In the genomic region with DNA sequence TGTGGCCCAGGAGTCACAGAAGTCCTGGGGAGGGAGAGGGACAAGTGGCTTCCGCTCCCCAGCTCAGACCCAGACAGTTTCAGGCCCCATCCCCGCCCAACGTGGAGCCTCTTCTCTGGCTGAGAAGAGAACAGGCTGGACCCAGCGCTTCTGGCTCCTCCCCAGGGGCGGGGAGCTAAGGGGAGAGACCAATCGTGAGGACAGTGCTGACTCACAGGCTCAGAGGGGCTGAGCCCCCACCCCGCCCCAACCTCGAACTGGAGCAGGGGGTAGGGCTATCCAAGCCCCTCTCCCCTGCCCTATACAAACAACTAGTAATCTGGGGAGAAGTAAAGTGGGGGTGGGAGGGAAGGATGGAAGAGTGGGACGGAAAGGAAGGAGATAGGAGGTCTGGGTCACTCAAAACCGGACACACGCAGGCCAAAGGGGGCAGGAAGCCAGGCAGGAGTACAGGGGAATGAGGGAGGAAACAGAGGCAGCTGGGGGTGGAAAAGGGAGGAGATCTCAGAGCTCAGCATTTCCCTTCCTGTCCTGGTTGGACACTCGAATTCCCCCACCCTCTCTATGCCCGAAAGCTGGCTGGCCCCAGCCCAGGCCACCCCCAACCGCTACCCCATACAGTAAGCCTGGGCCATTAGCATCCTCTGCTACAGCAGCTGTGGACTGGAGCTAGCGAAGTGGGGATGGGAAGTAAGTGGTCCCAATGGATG, we compare ENCODE assay signal across 8 cellular contexts. TPM values are rescaled to one million over a fixed set of nuclear protein-coding genes. Genes with fewer than 3 reads are reported as not detected.
A peak's percentile ranks its signal among the peaks of the same experiment; 100 is the strongest.
DNase-seq lines count a peak whose midpoint lies in the region; ATAC-seq, FAIRE-seq and TF ChIP-seq lines count a peak whose summit lies in the region.

A gene with protein sequence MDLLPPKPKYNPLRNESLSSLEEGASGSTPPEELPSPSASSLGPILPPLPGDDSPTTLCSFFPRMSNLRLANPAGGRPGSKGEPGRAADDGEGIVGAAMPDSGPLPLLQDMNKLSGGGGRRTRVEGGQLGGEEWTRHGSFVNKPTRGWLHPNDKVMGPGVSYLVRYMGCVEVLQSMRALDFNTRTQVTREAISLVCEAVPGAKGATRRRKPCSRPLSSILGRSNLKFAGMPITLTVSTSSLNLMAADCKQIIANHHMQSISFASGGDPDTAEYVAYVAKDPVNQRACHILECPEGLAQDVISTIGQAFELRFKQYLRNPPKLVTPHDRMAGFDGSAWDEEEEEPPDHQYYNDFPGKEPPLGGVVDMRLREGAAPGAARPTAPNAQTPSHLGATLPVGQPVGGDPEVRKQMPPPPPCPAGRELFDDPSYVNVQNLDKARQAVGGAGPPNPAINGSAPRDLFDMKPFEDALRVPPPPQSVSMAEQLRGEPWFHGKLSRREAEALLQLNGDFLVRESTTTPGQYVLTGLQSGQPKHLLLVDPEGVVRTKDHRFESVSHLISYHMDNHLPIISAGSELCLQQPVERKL (minus strand): TSS at position 117 of the 710 bp plus-strand sequence. CDS start 221 bp downstream, outside the sequence.

- peak within 1 kb of the TSS; percentile 82 for H4K91ac ChIP-seq in trophoblast cell (ENCODE audit: low read depth, low read length)

- H3K79me2 ChIP-seq in trophoblast cell (ENCODE audit: control insufficient read depth, insufficient read depth, low read length, poor library complexity): peaks cover 28% of the 10 kb centered on the region

- DNase-seq in H7 (peak; percentile 98), RCC 7860 (ENCODE audit: low spot score) (peak; percentile 90), astrocyte of the cerebellum (ENCODE audit: low read depth) (peak; percentile 83), right atrium auricular region (ENCODE audit: low spot score) (peak; percentile 97), trophoblast cell (peak; percentile 60 to 64)

- in situ Hi-C loops in astrocyte of the cerebellum (cut with HindIII; ENCODE audit: low sequenced_read_pairs): no loop called here

- no peak for ATAC-seq in GM21717 (IDR thresholded peaks at IDR 0.05; ENCODE audit: unreplicated experiment)
- no peak for ATAC-seq in HG03442 (IDR thresholded peaks at IDR 0.05; ENCODE audit: unreplicated experiment)

- H2AFZ ChIP-seq in trophoblast cell (ENCODE audit: insufficient read depth, low read length, poor library complexity): peak within 1 kb of the TSS; percentile 8

- H3K4me1 ChIP-seq in right atrium auricular region: peaks cover 0 to 67% of the 10 kb centered on the region in 2 donors
- H3K4me1 ChIP-seq in trophoblast cell (ENCODE audit: control insufficient read depth in 1 of 2, insufficient read depth in 2 of 2, low read length in 2 of 2): peaks cover 39 to 47% of the 10 kb centered on the region in 2 experiments

- peaks cover 38% of the 10 kb centered on the region for H3K79me1 ChIP-seq in trophoblast cell (ENCODE audit: low read length)

- H4K12ac ChIP-seq in trophoblast cell (ENCODE audit: low read depth, low read length): peak within 1 kb of the TSS; percentile 33

- H3K23ac ChIP-seq in trophoblast cell (ENCODE audit: low read length): no peak within 1 kb of the TSS

- H2BK5ac ChIP-seq in trophoblast cell (ENCODE audit: low read depth, low read length, poor library complexity): peak within 1 kb of the TSS; percentile 83

- H3K27ac ChIP-seq in C4-2B: peak within 1 kb of the TSS; percentile 84
- H3K27ac ChIP-seq in right atrium auricular region: peak within 1 kb of the TSS; percentile 99
- H3K27ac ChIP-seq in trophoblast cell (ENCODE audit: low read depth, low read length): peak within 1 kb of the TSS; percentile 100

- H3K27me3 ChIP-seq in H7 (ENCODE audit: control insufficient read depth, insufficient read depth, low read length) (no peaks in the 10 kb centered on the region), right atrium auricular region (no peaks in the 10 kb centered on the region), trophoblast cell (ENCODE audit: insufficient read depth, low read length) (no peaks in the 10 kb centered on the region)

- H3K14ac ChIP-seq in trophoblast cell (ENCODE audit: low read length): peak within 1 kb of the TSS; percentile 78

- H4K8ac ChIP-seq in trophoblast cell (ENCODE audit: low read depth, low read length): peak within 1 kb of the TSS; percentile 73

- H2AK5ac ChIP-seq in trophoblast cell (ENCODE audit: low read length): peak within 1 kb of the TSS; percentile 33

- peak within 1 kb of the TSS; percentile 89 for H3K4me3 ChIP-seq in H7 (ENCODE audit: insufficient read depth, low read depth, low read length)
- peak within 1 kb of the TSS; percentile 81 for H3K4me3 ChIP-seq in astrocyte of the cerebellum (ENCODE audit: low read depth, low read length)
- H3K4me3 ChIP-seq in right atrium auricular region: peak within 1 kb of the TSS; percentile 36 to 48
- peak within 1 kb of the TSS; percentile 49 for H3K4me3 ChIP-seq in trophoblast cell (ENCODE audit: low read depth, low read length)

- no peak for TF ChIP-seq CTCF in C4-2B (conservative IDR thresholded peaks at IDR 0.05)
- no peak for TF ChIP-seq CTCF in astrocyte of the cerebellum (IDR thresholded peaks at IDR 0.05; ENCODE audit: low read depth, low read length, missing control alignments)
- no peak for TF ChIP-seq CTCF in right atrium auricular region (IDR thresholded peaks at IDR 0.05)

- peak within 1 kb of the TSS; percentile 76 for H3K9ac ChIP-seq in trophoblast cell (ENCODE audit: low read length)

- H2BK12ac ChIP-seq in trophoblast cell (ENCODE audit: low read length): peak within 1 kb of the TSS; percentile 37

- H3K36me3 ChIP-seq in H7 (replicated peaks; ENCODE audit: control insufficient read depth, insufficient read depth, low read length): peaks cover 28% of the 10 kb centered on the region
- H3K36me3 ChIP-seq in right atrium auricular region: peaks cover 28% of the 10 kb centered on the region
- peaks cover 28 to 32% of the 10 kb centered on the region in 2 experiments for H3K36me3 ChIP-seq in trophoblast cell (ENCODE audit: control insufficient read depth in 1 of 2, insufficient read depth in 2 of 2, low read length in 2 of 2)

- peak within 1 kb of the TSS; percentile 85 for H3K18ac ChIP-seq in trophoblast cell (ENCODE audit: low read length)

- H3K4ac ChIP-seq in trophoblast cell (ENCODE audit: low read depth, low read length): peak within 1 kb of the TSS; percentile 80

- no CpG with 5 or more reads among the region's 15 CpGs for WGBS in trophoblast cell (ENCODE audit: extremely low coverage, insufficient coverage, insufficient read length)

- H2BK120ac ChIP-seq in trophoblast cell (ENCODE audit: insufficient read depth, low read length, poor library complexity): peak within 1 kb of the TSS; percentile 54

- H3K9me3 ChIP-seq in right atrium auricular region (no peaks in the 10 kb centered on the region), trophoblast cell (ENCODE audit: insufficient read depth, low read depth, low read length) (peaks cover 2% of the 10 kb centered on the region)

- peak within 1 kb of the TSS; percentile 79 for H3K4me2 ChIP-seq in trophoblast cell (ENCODE audit: low read length)

- FAIRE-seq in RCC 7860 (lab: Jason Lieb, UNC): peak; percentile 79

RNA-seq across cellular contexts. Expression of the gene that starts here (rescaled TPM):
- total RNA-seq in H7 (2014; rRNA removed; shearing (Covaris generic)): 298 and 333 TPM in 2 replicates
- total RNA-seq in right atrium auricular region: 10 to 100 TPM; 69.5 to 80.5 TPM
- polyA plus RNA-seq in trophoblast cell (2013): 145 and 150 TPM in 2 replicates
